In genomic region chr13:50594276-50594970, GRCh38 we compare ENCODE assay signal across 1 cellular context.
TF ChIP-seq lines count a peak whose summit lies in the region.

No MANE protein-coding gene starts in this region.

TF ChIP-seq in SK-N-SH treated with all-trans-retinoic acid at 6 μM for 48 hours, 23 proteins besides CTCF, POLR2A, EP300 and RAD21 (continued from another document):
- TF ChIP-seq POU6F1 (CRISPR knock-in tag; IDR thresholded peaks at IDR 0.05; ENCODE audit: borderline replicate concordance, low read depth) = no peak
